19 cellular contexts compared by ENCODE assay signal in the genomic region with DNA sequence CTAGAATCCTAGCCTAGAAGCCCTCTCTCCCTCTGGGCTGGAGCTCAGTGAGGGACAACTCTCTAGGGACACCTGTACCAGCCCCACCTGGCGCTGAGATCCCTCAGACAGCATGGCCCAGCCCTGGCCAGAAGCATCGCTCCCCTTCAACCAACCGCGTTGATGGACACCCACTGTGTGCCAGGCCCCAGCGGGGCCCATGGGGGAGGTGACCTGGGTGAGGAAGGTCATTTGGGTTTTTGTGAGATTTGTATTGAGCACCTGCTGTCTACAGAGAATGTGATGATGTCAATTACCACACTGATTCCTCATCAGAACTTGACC. TPM values are rescaled to one million over a fixed set of nuclear protein-coding genes. Genes with fewer than 3 reads are reported as not detected.
A peak's percentile ranks its signal among the peaks of the same experiment; 100 is the strongest.
DNase-seq lines count a peak whose midpoint lies in the region; ATAC-seq and TF ChIP-seq lines count a peak whose summit lies in the region.
"Had no signal": no experiment of that assay in that cellular context is flagged by ENCODE, and none has a peak within 500 bp of the region (broad histone marks: within the 10 kb centered on the region; RNA-seq: fewer than 3 reads in every experiment).

No MANE protein-coding gene starts in this region.

- H3K27ac ChIP-seq in OCI-LY7 (ENCODE audit: low read depth, low read length, poor library complexity, severe bottlenecking) = no peak overlapping the region
- H3K27ac ChIP-seq: epithelial cell of prostate had no signal

- BruUV-seq in OCI-LY7 (replicated peaks; lab: Mats Ljungman, UMichigan) = no TSS peak

- no peak for DNase-seq in activated naive CD4-positive, alpha-beta T cell treated with anti-CD3 and anti-CD28 coated beads, Interleukin-2, amount 10 ng/mL, durations not matched to agents 7 days and 5 days
- no peak for DNase-seq in activated naive CD4-positive, alpha-beta T cell treated with anti-CD3 and anti-CD28 coated beads, Interleukin-2, amount 50 U/mL, for 16 hours
- DNase-seq in OCI-LY7 (ENCODE audit: low spot score) (no peak), cerebellum (ENCODE audit: low spot score) (no peak), middle frontal gyrus (ENCODE audit: extremely low spot score, low spot score) (no peak), CD1c-positive myeloid dendritic cell (ENCODE audit: extremely low spot score) (no peak)
- DNase-seq in stimulated activated effector memory CD8-positive, alpha-beta T cell treated with anti-CD3 and anti-CD28 coated beads, Interleukin-12 subunit alpha, Interleukin-12 subunit beta, amount 100 ng/mL, for 72 hours (ENCODE audit: low spot score in 2 of 2) = no peak
- DNase-seq: activated CD8-positive, alpha-beta memory T cell treated with anti-CD3 and anti-CD28 coated beads, Interleukin-2, amount 50 U/mL, for 48 hours; activated naive CD4-positive, alpha-beta T cell treated with Interleukin-2 at 50 U/mL for 16 hours; foreskin melanocyte; NCI-H1694 treated with DMSO at 0.1 percent for 48 hours; NCI-H446; right cardiac atrium; stimulated activated naive CD8-positive, alpha-beta T cell treated with anti-CD3 and anti-CD28 coated beads, Interleukin-15, Interleukin-2, amounts not matched to agents 100 U/mL and 50 U/mL, for 24 hours; T-helper 9 cell had no signal

- H3K36me3 ChIP-seq in OCI-LY7 (ENCODE audit: insufficient read depth, low read length) = no peaks in the 10 kb centered on the region
- H3K36me3 ChIP-seq: HAP-1 had no signal

- peak overlapping the region; percentile 67 for H3K4me2 ChIP-seq in OCI-LY7 (ENCODE audit: low read length)

- peak overlapping the region; percentile 83 for H3K27ac Mint-ChIP-seq in activated naive CD4-positive, alpha-beta T cell treated with anti-CD3 and anti-CD28 coated beads, Interleukin-2, amount 10 ng/mL, durations not matched to agents 7 days and 5 days
- H3K27ac Mint-ChIP-seq in brain = no peak overlapping the region
- peak overlapping the region; percentile 92 for H3K27ac Mint-ChIP-seq in stimulated activated effector memory CD8-positive, alpha-beta T cell treated with anti-CD3 and anti-CD28 coated beads, Interleukin-12 subunit alpha, Interleukin-12 subunit beta, amount 100 ng/mL, for 72 hours

- H4K20me1 ChIP-seq in OCI-LY7 (ENCODE audit: insufficient read depth, low read length) = no peaks in the 10 kb centered on the region

- H3K4me3 Mint-ChIP-seq in activated naive CD4-positive, alpha-beta T cell treated with anti-CD3 and anti-CD28 coated beads, Interleukin-2, amount 10 ng/mL, durations not matched to agents 7 days and 5 days = peak overlapping the region; percentile 26
- peak overlapping the region in 4 of 5 experiments; percentile 37 to 67 (median 48) for H3K4me3 Mint-ChIP-seq in brain
- peak overlapping the region; percentile 70 for H3K4me3 Mint-ChIP-seq in stimulated activated effector memory CD8-positive, alpha-beta T cell treated with anti-CD3 and anti-CD28 coated beads, Interleukin-12 subunit alpha, Interleukin-12 subunit beta, amount 100 ng/mL, for 72 hours

- intact Hi-C loops in OCI-LY7 (cut with micrococcal nuclease; ENCODE audit: unreplicated experiment) = loop anchor here (5.0 kb wide), 1 partner anchor 126 kb away; a partner anchor contains a TSS

- peak overlapping the region; percentile 68 for H3K4me3 ChIP-seq in OCI-LY7 (ENCODE audit: low read depth, low read length, poor library complexity, severe bottlenecking)
- H3K4me3 ChIP-seq: HAP-1 had no signal

- H2AFZ ChIP-seq in OCI-LY7 (ENCODE audit: low read length) = no peak overlapping the region

- TF ChIP-seq CTCF in OCI-LY7 (conservative IDR thresholded peaks at IDR 0.05; ENCODE audit: low read length) (no peak), brain (conservative IDR thresholded peaks at IDR 0.05) (no peak)

- H3K79me2 ChIP-seq in OCI-LY7 (ENCODE audit: insufficient read depth, low read depth, low read length) = peaks cover 10% of the 10 kb centered on the region; the same call in 1 of the 2 replicates

- CTCF ChIA-PET in activated naive CD4-positive, alpha-beta T cell treated with anti-CD3 and anti-CD28 coated beads, Interleukin-2, amount 10 ng/mL, durations not matched to agents 7 days and 5 days (lab: Charles Lee) = interaction anchor here (6.5 to 10.6 kb wide), 2 partner anchors 53 to 63 kb away, joined by 73 to 216 read pairs; a partner anchor contains a TSS
- CTCF ChIA-PET in OCI-LY7 (lab: Charles Lee; ENCODE audit: unreplicated experiment) = interaction anchor here (0.6 to 3.9 kb wide), 2 partner anchors 32 to 61 kb away, joined by 3 to 32 read pairs; a partner anchor contains a TSS

- peaks cover 33% of the 10 kb centered on the region for H3K4me1 Mint-ChIP-seq in activated naive CD4-positive, alpha-beta T cell treated with anti-CD3 and anti-CD28 coated beads, Interleukin-2, amount 10 ng/mL, durations not matched to agents 7 days and 5 days
- peaks cover 9% of the 10 kb centered on the region for H3K4me1 Mint-ChIP-seq in brain
- H3K4me1 Mint-ChIP-seq in stimulated activated effector memory CD8-positive, alpha-beta T cell treated with anti-CD3 and anti-CD28 coated beads, Interleukin-12 subunit alpha, Interleukin-12 subunit beta, amount 100 ng/mL, for 72 hours = peaks cover 16% of the 10 kb centered on the region

- H3K9me3 ChIP-seq in OCI-LY7 (ENCODE audit: low read length) = no peaks in the 10 kb centered on the region
- H3K9me3 ChIP-seq: HAP-1 had no signal

- H3K27me3 Mint-ChIP-seq in activated naive CD4-positive, alpha-beta T cell treated with anti-CD3 and anti-CD28 coated beads, Interleukin-2, amount 10 ng/mL, durations not matched to agents 7 days and 5 days = peaks cover 16% of the 10 kb centered on the region
- peaks cover 37% of the 10 kb centered on the region for H3K27me3 Mint-ChIP-seq in brain

- peaks cover 8% of the 10 kb centered on the region for H3K36me3 Mint-ChIP-seq in activated naive CD4-positive, alpha-beta T cell treated with anti-CD3 and anti-CD28 coated beads, Interleukin-2, amount 10 ng/mL, durations not matched to agents 7 days and 5 days
- H3K36me3 Mint-ChIP-seq in brain = peaks cover 4% of the 10 kb centered on the region
- H3K36me3 Mint-ChIP-seq in stimulated activated effector memory CD8-positive, alpha-beta T cell treated with anti-CD3 and anti-CD28 coated beads, Interleukin-12 subunit alpha, Interleukin-12 subunit beta, amount 100 ng/mL, for 72 hours = peaks cover 37% of the 10 kb centered on the region

- H3K9me2 ChIP-seq in OCI-LY7 (ENCODE audit: insufficient read depth, low read length) = no peaks in the 10 kb centered on the region

- H3K4me1 ChIP-seq in OCI-LY7 (ENCODE audit: insufficient read depth, low read length, poor library complexity, severe bottlenecking) = peaks cover 38% of the 10 kb centered on the region

- ATAC-seq in stimulated activated effector memory CD8-positive, alpha-beta T cell treated with anti-CD3 and anti-CD28 coated beads, Interleukin-12 subunit alpha, Interleukin-12 subunit beta, amount 100 ng/mL, for 72 hours = no peak
- ATAC-seq: activated CD4-positive, CD25-positive, alpha-beta regulatory T cell treated with anti-CD3 and anti-CD28 coated beads, Interleukin-2, amount 50 U/mL, for 24 hours; stimulated activated naive CD8-positive, alpha-beta T cell treated with anti-CD3 and anti-CD28 coated beads, Interleukin-15, Interleukin-2, amounts not matched to agents 100 U/mL and 50 U/mL, for 24 hours had no signal

- POLR2A ChIA-PET in OCI-LY7 (lab: Charles Lee) = no interaction called here

- no peaks in the 10 kb centered on the region for H3K9me3 Mint-ChIP-seq in activated naive CD4-positive, alpha-beta T cell treated with anti-CD3 and anti-CD28 coated beads, Interleukin-2, amount 10 ng/mL, durations not matched to agents 7 days and 5 days
- H3K9me3 Mint-ChIP-seq in brain = peaks cover 0 to 2% (median 0%) of the 10 kb centered on the region in 5 experiments
- H3K9me3 Mint-ChIP-seq in stimulated activated effector memory CD8-positive, alpha-beta T cell treated with anti-CD3 and anti-CD28 coated beads, Interleukin-12 subunit alpha, Interleukin-12 subunit beta, amount 100 ng/mL, for 72 hours = no peaks in the 10 kb centered on the region

RNA-seq across cellular contexts. Expression of a gene that starts 9.2 kb away (rescaled TPM):
- 27.3 and 30.7 TPM in 2 replicates for total RNA-seq in OCI-LY7 (2014; rRNA removed; shearing (Covaris generic))
- total RNA-seq in OCI-LY7 (2022) (30.6 and 30.7 TPM in 2 replicates), cerebellum (5.6 TPM)
- polyA plus RNA-seq in brain (ENCODE audit: insufficient read depth, low read depth, low replicate concordance) = 36.6 TPM

RNA-seq across cellular contexts. Expression of a gene that starts 31.9 kb away (rescaled TPM):
- 0.51 and 1.1 TPM in 2 replicates for total RNA-seq in OCI-LY7 (2014; rRNA removed; shearing (Covaris generic))
- 0.57 and 0.61 TPM in 2 replicates for total RNA-seq in OCI-LY7 (2022)
- polyA plus RNA-seq in brain (ENCODE audit: insufficient read depth, low read depth, low replicate concordance) = 25.3 TPM
- 10.9 TPM for total RNA-seq in cerebellum

Comparison
In these comparisons a context has a peak if more than half of its experiments do, and no peak if none do; other contexts are left out.
1. H3K27ac Mint-ChIP-seq: peak in activated naive CD4-positive, alpha-beta T cell treated with anti-CD3 and anti-CD28 coated beads, Interleukin-2, amount 10 ng/mL, durations not matched to agents 7 days and 5 days (single experiment) and stimulated activated effector memory CD8-positive, alpha-beta T cell treated with anti-CD3 and anti-CD28 coated beads, Interleukin-12 subunit alpha, Interleukin-12 subunit beta, amount 100 ng/mL, for 72 hours (single experiment); none in brain (0 of 5).
2. Peak in every context shown above with its lines, with median percentiles within 50 percentile points of each other: H3K4me3 Mint-ChIP-seq.